ENCODE assay signal across 1 cellular context in the genomic region with DNA sequence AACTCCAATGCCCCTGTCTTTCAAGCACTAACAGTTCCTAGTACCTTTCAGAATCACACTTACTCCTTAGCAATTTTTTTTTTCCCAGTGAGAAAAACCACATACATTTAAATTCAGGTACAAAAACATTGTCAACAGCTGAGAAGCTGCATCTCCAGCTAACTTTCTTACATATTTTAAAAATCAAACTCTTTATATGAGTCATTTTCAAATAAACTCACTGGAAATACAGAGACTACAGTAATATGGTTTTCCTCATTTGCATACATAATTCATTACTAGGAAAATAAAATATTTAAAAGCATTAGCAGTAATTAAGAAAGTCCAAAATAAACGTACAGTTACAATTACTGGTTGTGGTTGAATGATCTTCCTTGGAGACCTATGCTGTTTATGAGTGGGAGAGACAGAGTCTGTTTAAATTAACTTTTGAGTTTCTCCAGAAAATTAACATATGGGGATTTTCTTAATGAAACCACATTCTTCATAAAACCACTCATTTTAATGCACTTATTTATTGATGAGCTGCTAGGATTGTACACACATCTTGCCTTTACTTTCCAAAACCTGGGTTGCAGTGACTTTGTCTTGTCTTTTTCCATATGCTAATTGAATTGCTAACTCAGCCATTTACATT.
TF ChIP-seq lines count a peak whose summit lies in the region.

No MANE protein-coding gene starts in this region.

TF ChIP-seq in GM23338, 12 proteins besides CTCF, POLR2A, EP300 and RAD21 (continued from another document):
- TF ChIP-seq, protein P1, sequence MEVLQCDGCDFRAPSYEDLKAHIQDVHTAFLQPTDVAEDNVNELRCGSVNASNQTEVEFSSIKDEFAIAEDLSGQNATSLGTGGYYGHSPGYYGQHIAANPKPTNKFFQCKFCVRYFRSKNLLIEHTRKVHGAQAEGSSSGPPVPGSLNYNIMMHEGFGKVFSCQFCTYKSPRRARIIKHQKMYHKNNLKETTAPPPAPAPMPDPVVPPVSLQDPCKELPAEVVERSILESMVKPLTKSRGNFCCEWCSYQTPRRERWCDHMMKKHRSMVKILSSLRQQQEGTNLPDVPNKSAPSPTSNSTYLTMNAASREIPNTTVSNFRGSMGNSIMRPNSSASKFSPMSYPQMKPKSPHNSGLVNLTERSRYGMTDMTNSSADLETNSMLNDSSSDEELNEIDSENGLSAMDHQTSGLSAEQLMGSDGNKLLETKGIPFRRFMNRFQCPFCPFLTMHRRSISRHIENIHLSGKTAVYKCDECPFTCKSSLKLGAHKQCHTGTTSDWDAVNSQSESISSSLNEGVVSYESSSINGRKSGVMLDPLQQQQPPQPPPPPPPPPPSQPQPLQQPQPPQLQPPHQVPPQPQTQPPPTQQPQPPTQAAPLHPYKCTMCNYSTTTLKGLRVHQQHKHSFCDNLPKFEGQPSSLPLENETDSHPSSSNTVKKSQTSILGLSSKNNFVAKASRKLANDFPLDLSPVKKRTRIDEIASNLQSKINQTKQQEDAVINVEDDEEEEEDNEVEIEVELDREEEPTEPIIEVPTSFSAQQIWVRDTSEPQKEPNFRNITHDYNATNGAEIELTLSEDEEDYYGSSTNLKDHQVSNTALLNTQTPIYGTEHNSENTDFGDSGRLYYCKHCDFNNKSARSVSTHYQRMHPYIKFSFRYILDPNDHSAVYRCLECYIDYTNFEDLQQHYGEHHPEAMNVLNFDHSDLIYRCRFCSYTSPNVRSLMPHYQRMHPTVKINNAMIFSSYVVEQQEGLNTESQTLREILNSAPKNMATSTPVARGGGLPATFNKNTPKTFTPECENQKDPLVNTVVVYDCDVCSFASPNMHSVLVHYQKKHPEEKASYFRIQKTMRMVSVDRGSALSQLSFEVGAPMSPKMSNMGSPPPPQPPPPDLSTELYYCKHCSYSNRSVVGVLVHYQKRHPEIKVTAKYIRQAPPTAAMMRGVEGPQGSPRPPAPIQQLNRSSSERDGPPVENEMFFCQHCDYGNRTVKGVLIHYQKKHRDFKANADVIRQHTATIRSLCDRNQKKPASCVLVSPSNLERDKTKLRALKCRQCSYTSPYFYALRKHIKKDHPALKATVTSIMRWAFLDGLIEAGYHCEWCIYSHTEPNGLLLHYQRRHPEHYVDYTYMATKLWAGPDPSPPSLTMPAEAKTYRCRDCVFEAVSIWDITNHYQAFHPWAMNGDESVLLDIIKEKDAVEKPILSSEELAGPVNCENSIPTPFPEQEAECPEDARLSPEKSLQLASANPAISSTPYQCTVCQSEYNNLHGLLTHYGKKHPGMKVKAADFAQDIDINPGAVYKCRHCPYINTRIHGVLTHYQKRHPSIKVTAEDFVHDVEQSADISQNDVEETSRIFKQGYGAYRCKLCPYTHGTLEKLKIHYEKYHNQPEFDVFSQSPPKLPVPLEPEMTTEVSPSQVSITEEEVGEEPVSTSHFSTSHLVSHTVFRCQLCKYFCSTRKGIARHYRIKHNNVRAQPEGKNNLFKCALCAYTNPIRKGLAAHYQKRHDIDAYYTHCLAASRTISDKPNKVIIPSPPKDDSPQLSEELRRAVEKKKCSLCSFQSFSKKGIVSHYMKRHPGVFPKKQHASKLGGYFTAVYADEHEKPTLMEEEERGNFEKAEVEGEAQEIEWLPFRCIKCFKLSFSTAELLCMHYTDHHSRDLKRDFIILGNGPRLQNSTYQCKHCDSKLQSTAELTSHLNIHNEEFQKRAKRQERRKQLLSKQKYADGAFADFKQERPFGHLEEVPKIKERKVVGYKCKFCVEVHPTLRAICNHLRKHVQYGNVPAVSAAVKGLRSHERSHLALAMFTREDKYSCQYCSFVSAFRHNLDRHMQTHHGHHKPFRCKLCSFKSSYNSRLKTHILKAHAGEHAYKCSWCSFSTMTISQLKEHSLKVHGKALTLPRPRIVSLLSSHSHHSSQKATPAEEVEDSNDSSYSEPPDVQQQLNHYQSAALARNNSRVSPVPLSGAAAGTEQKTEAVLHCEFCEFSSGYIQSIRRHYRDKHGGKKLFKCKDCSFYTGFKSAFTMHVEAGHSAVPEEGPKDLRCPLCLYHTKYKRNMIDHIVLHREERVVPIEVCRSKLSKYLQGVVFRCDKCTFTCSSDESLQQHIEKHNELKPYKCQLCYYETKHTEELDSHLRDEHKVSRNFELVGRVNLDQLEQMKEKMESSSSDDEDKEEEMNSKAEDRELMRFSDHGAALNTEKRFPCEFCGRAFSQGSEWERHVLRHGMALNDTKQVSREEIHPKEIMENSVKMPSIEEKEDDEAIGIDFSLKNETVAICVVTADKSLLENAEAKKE (CRISPR knock-in tag; IDR thresholded peaks at IDR 0.05) = no peak
